18 cellular contexts compared by ENCODE assay signal in genomic region chr6:148447521-148448230, GRCh38.
"Had no signal": no experiment of that assay in that cellular context is flagged by ENCODE, and none has a peak within 500 bp of the region (broad histone marks: within the 10 kb centered on the region; RNA-seq: fewer than 3 reads in every experiment).

No MANE protein-coding gene starts in this region.

- H3K4me3 Mint-ChIP-seq: activated CD4-positive, alpha-beta T cell treated with anti-CD3 and anti-CD28 coated beads for 36 hours; activated naive CD8-positive, alpha-beta T cell treated with anti-CD3 and anti-CD28 coated beads, Interleukin-2, amount 10 ng/mL, durations not matched to agents 7 days and 5 days; stimulated activated effector memory CD8-positive, alpha-beta T cell treated with anti-CD3 and anti-CD28 coated beads, Interleukin-12 subunit alpha, Interleukin-12 subunit beta, amount 100 ng/mL, for 72 hours had no signal

- H3K9me3 Mint-ChIP-seq: activated naive CD8-positive, alpha-beta T cell treated with anti-CD3 and anti-CD28 coated beads, Interleukin-2, amount 10 ng/mL, durations not matched to agents 7 days and 5 days; stimulated activated effector memory CD8-positive, alpha-beta T cell treated with anti-CD3 and anti-CD28 coated beads, Interleukin-12 subunit alpha, Interleukin-12 subunit beta, amount 100 ng/mL, for 72 hours had no signal

- H3K9me3 ChIP-seq: gastrocnemius medialis, left lung, ovary, uterus had no signal

- H3K27ac Mint-ChIP-seq: activated CD4-positive, alpha-beta T cell treated with anti-CD3 and anti-CD28 coated beads for 36 hours; activated naive CD8-positive, alpha-beta T cell treated with anti-CD3 and anti-CD28 coated beads, Interleukin-2, amount 10 ng/mL, durations not matched to agents 7 days and 5 days; stimulated activated effector memory CD8-positive, alpha-beta T cell treated with anti-CD3 and anti-CD28 coated beads, Interleukin-12 subunit alpha, Interleukin-12 subunit beta, amount 100 ng/mL, for 72 hours had no signal

- H3K27ac ChIP-seq: cardiac muscle cell, gastrocnemius medialis, ovary, uterus had no signal

- H3K27me3 ChIP-seq: cardiac muscle cell, dorsolateral prefrontal cortex, gastrocnemius medialis, left lung, ovary, uterus had no signal

- DNase-seq: activated naive CD4-positive, alpha-beta T cell; activated naive CD8-positive, alpha-beta T cell treated with anti-CD3 and anti-CD28 coated beads, Interleukin-2, amount 10 ng/mL, durations not matched to agents 7 days and 5 days; amygdala; dorsolateral prefrontal cortex; gastrocnemius medialis; head of caudate nucleus; kidney; left lung; mammary epithelial cell; ovary; stimulated activated CD4-positive, alpha-beta T cell treated with anti-CD3 and anti-CD28 coated beads, Interleukin-4, amount 100 ng/mL, for 24 hours; uterus had no signal

- H3K4me3 ChIP-seq: cardiac muscle cell, dorsolateral prefrontal cortex, gastrocnemius medialis, left lung, ovary, uterus had no signal

- H3K36me3 Mint-ChIP-seq: activated naive CD8-positive, alpha-beta T cell treated with anti-CD3 and anti-CD28 coated beads, Interleukin-2, amount 10 ng/mL, durations not matched to agents 7 days and 5 days; stimulated activated effector memory CD8-positive, alpha-beta T cell treated with anti-CD3 and anti-CD28 coated beads, Interleukin-12 subunit alpha, Interleukin-12 subunit beta, amount 100 ng/mL, for 72 hours had no signal

- H3K36me3 ChIP-seq: cardiac muscle cell, gastrocnemius medialis, left lung, ovary, uterus had no signal

- H3K4me1 ChIP-seq: uterus had no signal

- ATAC-seq: gastrocnemius medialis, sciatic nerve had no signal

- FAIRE-seq: endometrium, kidney, TTC549 had no signal
